In genomic region chr7:142452791-142453190, GRCh38 we compare ENCODE assay signal across 34 cellular contexts.
"Had no signal": no experiment of that assay in that cellular context is flagged by ENCODE, and none has a peak within 500 bp of the region (broad histone marks: within the 10 kb centered on the region; RNA-seq: fewer than 3 reads in every experiment).

No MANE protein-coding gene starts in this region.

- H3K9me3 Mint-ChIP-seq: activated CD8-positive, alpha-beta T cell treated with anti-CD3 and anti-CD28 coated beads for 36 hours; activated naive CD4-positive, alpha-beta T cell treated with anti-CD3 and anti-CD28 coated beads, Interleukin-2, amount 10 ng/mL, durations not matched to agents 7 days and 5 days; activated naive CD8-positive, alpha-beta T cell treated with anti-CD3 and anti-CD28 coated beads for 36 hours; activated naive CD8-positive, alpha-beta T cell treated with anti-CD3 and anti-CD28 coated beads, Interleukin-2, amount 50 U/mL, for 24 hours; activated T-cell treated with anti-CD3 and anti-CD28 coated beads, Interleukin-2, amount 50 U/mL, for 24 hours; activated T-cell treated with anti-CD3 and anti-CD28 coated beads, Interleukin-2, amount 50 U/mL, for 72 hours; effector memory CD8-positive, alpha-beta T cell; T-helper 2 cell treated with Interferon-gamma antibody and Interleukin-4, amounts not matched to agents 5 μg/mL and 100 μg/mL, for 36 hours; WTC11 had no signal

- H3K9me3 ChIP-seq: adrenal gland, body of pancreas, esophagus muscularis mucosa, gastrocnemius medialis, heart right ventricle had no signal

- H3K27me3 Mint-ChIP-seq: activated naive CD8-positive, alpha-beta T cell treated with anti-CD3 and anti-CD28 coated beads for 36 hours; activated T-cell treated with anti-CD3 and anti-CD28 coated beads, Interleukin-2, amount 50 U/mL, for 24 hours had no signal

- H3K4me1 ChIP-seq: adrenal gland, body of pancreas, esophagus muscularis mucosa, foreskin keratinocyte, heart right ventricle had no signal

- H3K4me3 ChIP-seq: adrenal gland, body of pancreas, esophagus muscularis mucosa, gastrocnemius medialis, heart right ventricle had no signal

- H3K27ac ChIP-seq: adrenal gland, body of pancreas, esophagus muscularis mucosa, foreskin keratinocyte, gastrocnemius medialis, heart right ventricle, VCaP had no signal

- H3K4me3 Mint-ChIP-seq: activated CD8-positive, alpha-beta memory T cell treated with anti-CD3 and anti-CD28 coated beads, Interleukin-2, amount 10 ng/mL, durations not matched to agents 7 days and 5 days; activated CD8-positive, alpha-beta T cell treated with anti-CD3 and anti-CD28 coated beads for 36 hours; activated naive CD4-positive, alpha-beta T cell treated with anti-CD3 and anti-CD28 coated beads, Interleukin-2, amount 10 ng/mL, durations not matched to agents 7 days and 5 days; activated naive CD8-positive, alpha-beta T cell treated with anti-CD3 and anti-CD28 coated beads for 36 hours; activated naive CD8-positive, alpha-beta T cell treated with anti-CD3 and anti-CD28 coated beads, Interleukin-2, amount 50 U/mL, for 24 hours; activated T-cell treated with anti-CD3 and anti-CD28 coated beads, Interleukin-2, amount 50 U/mL, for 24 hours; effector memory CD8-positive, alpha-beta T cell; T-helper 17 cell; T-helper 2 cell treated with Interferon-gamma antibody and Interleukin-4, amounts not matched to agents 5 μg/mL and 100 μg/mL, for 36 hours; WTC11 had no signal

- ATAC-seq: activated CD8-positive, alpha-beta memory T cell treated with anti-CD3 and anti-CD28 coated beads, Interleukin-2, amount 10 ng/mL, durations not matched to agents 7 days and 5 days; activated CD8-positive, alpha-beta T cell treated with anti-CD3 and anti-CD28 coated beads for 36 hours; activated naive CD8-positive, alpha-beta T cell treated with anti-CD3 and anti-CD28 coated beads, Interleukin-2, amount 50 U/mL, for 24 hours; activated T-cell treated with anti-CD3 and anti-CD28 coated beads, Interleukin-2, amount 50 U/mL, for 72 hours; body of pancreas; effector memory CD8-positive, alpha-beta T cell; foreskin keratinocyte; gastrocnemius medialis; heart right ventricle; T-helper 17 cell; WTC11 had no signal

- H3K27ac Mint-ChIP-seq: activated CD8-positive, alpha-beta memory T cell treated with anti-CD3 and anti-CD28 coated beads, Interleukin-2, amount 10 ng/mL, durations not matched to agents 7 days and 5 days; activated CD8-positive, alpha-beta T cell treated with anti-CD3 and anti-CD28 coated beads for 36 hours; activated naive CD4-positive, alpha-beta T cell treated with anti-CD3 and anti-CD28 coated beads, Interleukin-2, amount 10 ng/mL, durations not matched to agents 7 days and 5 days; activated naive CD8-positive, alpha-beta T cell treated with anti-CD3 and anti-CD28 coated beads for 36 hours; activated naive CD8-positive, alpha-beta T cell treated with anti-CD3 and anti-CD28 coated beads, Interleukin-2, amount 50 U/mL, for 24 hours; activated T-cell treated with anti-CD3 and anti-CD28 coated beads, Interleukin-2, amount 50 U/mL, for 24 hours; activated T-cell treated with anti-CD3 and anti-CD28 coated beads, Interleukin-2, amount 50 U/mL, for 72 hours; T-helper 2 cell treated with Interferon-gamma antibody and Interleukin-4, amounts not matched to agents 5 μg/mL and 100 μg/mL, for 36 hours; WTC11 had no signal

- H3K36me3 Mint-ChIP-seq: activated CD8-positive, alpha-beta memory T cell treated with anti-CD3 and anti-CD28 coated beads, Interleukin-2, amount 10 ng/mL, durations not matched to agents 7 days and 5 days; activated naive CD4-positive, alpha-beta T cell treated with anti-CD3 and anti-CD28 coated beads, Interleukin-2, amount 10 ng/mL, durations not matched to agents 7 days and 5 days; activated naive CD8-positive, alpha-beta T cell treated with anti-CD3 and anti-CD28 coated beads for 36 hours; WTC11 had no signal

- H3K4me1 Mint-ChIP-seq: WTC11 had no signal

- DNase-seq: activated CD4-positive, alpha-beta T cell treated with anti-CD3 and anti-CD28 coated beads for 1 hour; activated CD4-positive, alpha-beta T cell treated with anti-CD3 and anti-CD28 coated beads for 4 hours; activated CD4-positive, alpha-beta T cell treated with anti-CD3 and anti-CD28 coated beads, Interleukin-2, amount 50 U/mL, for 1 hour; activated CD4-positive, alpha-beta T cell treated with anti-CD3 and anti-CD28 coated beads, Interleukin-2, amount 50 U/mL, for 48 hours; activated CD8-positive, alpha-beta memory T cell treated with anti-CD3 and anti-CD28 coated beads, Interleukin-2, amount 10 ng/mL, durations not matched to agents 7 days and 5 days; activated CD8-positive, alpha-beta memory T cell treated with anti-CD3 and anti-CD28 coated beads, Interleukin-2, amount 50 U/mL, for 4 hours; activated CD8-positive, alpha-beta T cell treated with anti-CD3 and anti-CD28 coated beads for 36 hours; activated gamma-delta T cell; activated naive CD4-positive, alpha-beta T cell; activated naive CD4-positive, alpha-beta T cell treated with anti-CD3 and anti-CD28 coated beads, Interleukin-2, amount 10 ng/mL, durations not matched to agents 7 days and 5 days; activated naive CD8-positive, alpha-beta T cell treated with anti-CD3 and anti-CD28 coated beads for 36 hours; activated naive CD8-positive, alpha-beta T cell treated with anti-CD3 and anti-CD28 coated beads, Interleukin-2, amount 50 U/mL, for 24 hours; activated T-cell treated with anti-CD3 and anti-CD28 coated beads for 4 hours; activated T-cell treated with anti-CD3 and anti-CD28 coated beads, Interleukin-2, amount 50 U/mL, for 24 hours; activated T-cell treated with anti-CD3 and anti-CD28 coated beads, Interleukin-2, amount 50 U/mL, for 72 hours; adrenal gland; amygdala; aorta; body of pancreas; caudate nucleus; cortex of kidney; dermis blood vessel endothelial cell; effector CD4-positive, alpha-beta T cell; effector memory CD8-positive, alpha-beta T cell; erythroblast; foreskin keratinocyte; gastrocnemius medialis; heart right ventricle; T-helper 17 cell; T1000 had no signal

- H3K36me3 ChIP-seq: adrenal gland, esophagus muscularis mucosa, gastrocnemius medialis, heart right ventricle had no signal

- H3K27me3 ChIP-seq: adrenal gland, body of pancreas, gastrocnemius medialis had no signal
